Comparison of ENCODE assay signal across 12 cellular contexts in the genomic region with DNA sequence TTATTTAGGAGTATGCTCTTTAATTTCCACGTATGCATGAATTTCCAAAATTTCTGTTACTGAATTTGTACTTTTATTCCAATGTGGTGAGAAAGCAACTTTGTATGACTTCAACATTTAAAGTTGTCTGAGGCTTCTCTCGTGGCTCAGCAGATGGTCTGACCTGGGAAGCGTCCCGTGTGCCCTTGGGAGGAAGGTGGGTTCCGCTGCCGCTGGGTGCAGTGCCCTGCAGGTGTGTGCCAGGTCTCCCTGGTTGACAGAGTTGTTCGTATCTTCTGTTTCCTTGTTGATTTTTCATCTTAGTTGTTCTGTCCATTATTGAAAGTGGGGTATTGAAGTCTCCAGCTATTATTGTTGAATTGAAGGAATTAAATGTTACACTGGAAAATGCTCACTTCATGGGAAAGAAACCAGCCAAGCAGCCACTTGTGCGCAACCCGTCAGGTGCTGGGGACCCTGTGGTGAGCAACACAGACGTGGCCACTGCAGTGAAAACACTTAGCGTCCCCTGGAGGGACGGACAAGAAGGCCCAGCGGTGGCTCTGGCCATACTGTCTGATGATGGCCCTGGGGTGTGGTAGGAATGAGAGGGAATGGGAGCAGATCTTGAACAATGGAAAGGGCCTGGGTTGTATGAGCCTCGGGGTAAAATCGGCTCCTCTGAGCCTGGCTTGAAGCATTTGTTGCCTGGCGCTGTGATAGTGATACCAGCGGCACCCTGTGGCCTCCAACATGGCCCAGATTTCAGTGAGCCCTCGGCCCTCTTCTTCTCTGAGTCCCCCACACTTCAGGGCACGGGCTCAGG. TPM values are rescaled to one million over a fixed set of nuclear protein-coding genes. Genes with fewer than 3 reads are reported as not detected.
"Had no signal": no experiment of that assay in that cellular context is flagged by ENCODE, and none has a peak within 500 bp of the region (broad histone marks: within the 10 kb centered on the region; RNA-seq: fewer than 3 reads in every experiment).

No MANE protein-coding gene starts in this region.

- H3K27ac ChIP-seq: lower lobe of right lung, neutrophil, right atrium auricular region, upper lobe of right lung had no signal

- H3K4me1 ChIP-seq: lower lobe of right lung, upper lobe of right lung had no signal

- H3K4me3 ChIP-seq: lower lobe of right lung, right atrium auricular region, smooth muscle cell, upper lobe of right lung had no signal

- ATAC-seq: lower lobe of right lung; stimulated activated memory B cell treated with anti-CD40 and anti-IgM and Interleukin-4, amounts not matched to agents 10 μg/mL and 1 μg/mL and 100 μg/mL, for 72 hours; upper lobe of right lung had no signal

- DNase-seq: activated naive CD4-positive, alpha-beta T cell treated with anti-CD3 and anti-CD28 coated beads, Interleukin-2, amount 10 ng/mL, durations not matched to agents 7 days and 5 days; cerebellar nuclear complex; endodermal cell; hypothalamus; lower lobe of right lung; naive B cell; upper lobe of right lung had no signal

- H3K27me3 ChIP-seq: neutrophil, right atrium auricular region, upper lobe of right lung had no signal

- H3K9me3 ChIP-seq: lower lobe of right lung, neutrophil, right atrium auricular region, upper lobe of right lung had no signal

RNA-seq across cellular contexts. Expression of a gene that starts 31.6 kb away (rescaled TPM):
- total RNA-seq: dermis microvascular lymphatic vessel endothelial cell, endodermal cell, lower lobe of right lung, right atrium auricular region, smooth muscle cell had no signal
- polyA plus RNA-seq: smooth muscle cell had no signal

RNA-seq across cellular contexts. Expression of a gene that starts 42.3 kb away (rescaled TPM):
- total RNA-seq: dermis microvascular lymphatic vessel endothelial cell, endodermal cell, lower lobe of right lung, right atrium auricular region, smooth muscle cell, upper lobe of right lung had no signal
- polyA plus RNA-seq: smooth muscle cell had no signal

RNA-seq across cellular contexts. Expression of a gene that starts 52.7 kb away (rescaled TPM):
- total RNA-seq: dermis microvascular lymphatic vessel endothelial cell, lower lobe of right lung, right atrium auricular region, smooth muscle cell, upper lobe of right lung had no signal
- polyA plus RNA-seq: smooth muscle cell had no signal
